Comparison of ENCODE assay signal across 19 cellular contexts in genomic region chr5:138956801-138957200, GRCh38.
DNase-seq lines count a peak whose midpoint lies in the region; ATAC-seq, FAIRE-seq and TF ChIP-seq lines count a peak whose summit lies in the region.
"Had no signal": no experiment of that assay in that cellular context is flagged by ENCODE, and none has a peak within 500 bp of the region (broad histone marks: within the 10 kb centered on the region; RNA-seq: fewer than 3 reads in every experiment).

No MANE protein-coding gene starts in this region.

- no peak overlapping the region for H3K18ac ChIP-seq in mesenchymal stem cell (ENCODE audit: low read depth in 1 of 2, low read length in 2 of 2)

- peak overlapping the region; percentile 10 for H2BK5ac ChIP-seq in mesenchymal stem cell (ENCODE audit: low read depth, low read length, poor library complexity, severe bottlenecking)

- no peak for TF ChIP-seq EP300 in sigmoid colon (IDR thresholded peaks at IDR 0.05)
- no peak for TF ChIP-seq EP300 in esophagus muscularis mucosa (IDR thresholded peaks at IDR 0.05)

- H3K23ac ChIP-seq in mesenchymal stem cell (ENCODE audit: low read length in 2 of 2), result no peak overlapping the region

- H4K8ac ChIP-seq in mesenchymal stem cell (ENCODE audit: low read length), result no peak overlapping the region

- H3K27ac ChIP-seq in mesenchymal stem cell (ENCODE audit: low read length, poor library complexity, severe bottlenecking) (no peak overlapping the region), sigmoid colon (no peak overlapping the region), esophagus muscularis mucosa (replicated peaks in 1 of 4) (no peak overlapping the region)
- H3K27ac ChIP-seq: A549 had no signal

- H3K4me2 ChIP-seq in mesenchymal stem cell (ENCODE audit: low read length, poor library complexity, severe bottlenecking), result no peak overlapping the region
- H3K4me2 ChIP-seq: A549, GM23338 had no signal

- H3K27ac Mint-ChIP-seq in WTC11, result 0 out of 2 replicates have a peak overlapping the region, but pooled peaks have one; percentile 7
- H3K27ac Mint-ChIP-seq in activated CD8-positive, alpha-beta T cell treated with anti-CD3 and anti-CD28 coated beads, Interleukin-2, amount 10 ng/mL, durations not matched to agents 7 days and 5 days, result no peak overlapping the region
- H3K27ac Mint-ChIP-seq: CD8-positive, alpha-beta T cell; GM23338 had no signal

- DNase-seq in HTR-8/SVneo (ENCODE audit: insufficient read length, low spot score) (no peak), WTC11 (ENCODE audit: low spot score) (no peak), mesenchymal stem cell (no peak), sigmoid colon (peak; percentile 40), Kasumi-1 (lab: John Stamatoyannopoulos, UW) (no peak), esophagus muscularis mucosa (ENCODE audit: extremely low spot score) (no peak)
- no peak for DNase-seq in activated CD8-positive, alpha-beta T cell treated with anti-CD3 and anti-CD28 coated beads, Interleukin-2, amount 10 ng/mL, durations not matched to agents 7 days and 5 days
- DNase-seq: CD8-positive, alpha-beta T cell; COR-L47; DMS153; DMS79 treated with DMSO at 0.1 percent for 48 hours; EL; H7 had no signal

- no peaks in the 10 kb centered on the region for H3K9me3 Mint-ChIP-seq in WTC11
- H3K9me3 Mint-ChIP-seq in activated CD8-positive, alpha-beta T cell treated with anti-CD3 and anti-CD28 coated beads, Interleukin-2, amount 10 ng/mL, durations not matched to agents 7 days and 5 days (ENCODE audit: insufficient read depth), result no peaks in the 10 kb centered on the region
- H3K9me3 Mint-ChIP-seq: CD14-positive monocyte; CD8-positive, alpha-beta T cell; GM23338 had no signal

- peak; percentile 40 for FAIRE-seq in HTR-8/SVneo (lab: Jason Lieb, UNC)
- FAIRE-seq: A549, D721Med, G401.6, GM12891 had no signal

- H3K14ac ChIP-seq in mesenchymal stem cell (ENCODE audit: low read length in 2 of 2), result no peak overlapping the region

- TF ChIP-seq CTCF in WTC11 (IDR thresholded peaks at IDR 0.05), result no peak
- no peak for TF ChIP-seq CTCF in sigmoid colon (IDR thresholded peaks at IDR 0.05)
- TF ChIP-seq CTCF in esophagus muscularis mucosa (IDR thresholded peaks at IDR 0.05), result no peak

- no peak for ATAC-seq in WTC11
- no peak for ATAC-seq in activated CD8-positive, alpha-beta T cell treated with anti-CD3 and anti-CD28 coated beads, Interleukin-2, amount 10 ng/mL, durations not matched to agents 7 days and 5 days
- ATAC-seq: A549; CD8-positive, alpha-beta T cell; GM23338 had no signal

- H3K79me1 ChIP-seq in mesenchymal stem cell (replicated peaks; ENCODE audit: low read length, poor library complexity, severe bottlenecking), result peaks cover 26% of the 10 kb centered on the region

- peak overlapping the region; percentile 57 for H2AK5ac ChIP-seq in mesenchymal stem cell (ENCODE audit: low read length, severe bottlenecking)

- no peak overlapping the region for H2BK120ac ChIP-seq in mesenchymal stem cell (ENCODE audit: low read depth, low read length)

- H2BK12ac ChIP-seq in mesenchymal stem cell (ENCODE audit: low read length in 2 of 2), result peak overlapping the region in 1 of 2 experiments; percentile 50

- no peaks in the 10 kb centered on the region for H3K36me3 Mint-ChIP-seq in WTC11
- H3K36me3 Mint-ChIP-seq in activated CD8-positive, alpha-beta T cell treated with anti-CD3 and anti-CD28 coated beads, Interleukin-2, amount 10 ng/mL, durations not matched to agents 7 days and 5 days (ENCODE audit: low read depth), result no peaks in the 10 kb centered on the region

- H2BK15ac ChIP-seq in mesenchymal stem cell (ENCODE audit: low read depth, poor library complexity, severe bottlenecking), result no peak overlapping the region

- H4K91ac ChIP-seq in mesenchymal stem cell (ENCODE audit: low read length), result no peak overlapping the region

- H3K4me1 ChIP-seq in mesenchymal stem cell (ENCODE audit: control insufficient read depth, insufficient read depth, low read depth, low read length) (peaks cover 37% of the 10 kb centered on the region), sigmoid colon (peaks cover 0 to 39% (median 34%) of the 10 kb centered on the region in 4 donors), esophagus muscularis mucosa (peaks cover 39 to 42% (median 40%) of the 10 kb centered on the region in 4 donors)
- H3K4me1 ChIP-seq: A549 had no signal

- CTCF ChIA-PET in WTC11 (lab: Charles Lee), result interaction anchor here (3.0 kb wide), 1 partner anchor 10 kb away, joined by 9 read pairs; no protein-coding TSS in a partner anchor
- CTCF ChIA-PET in activated CD8-positive, alpha-beta T cell treated with anti-CD3 and anti-CD28 coated beads, Interleukin-2, amount 10 ng/mL, durations not matched to agents 7 days and 5 days (lab: Charles Lee), result no interaction called here

- WGBS in mesenchymal stem cell, result 88% methylated on average over 1 of the region's 1 CpG
- WGBS in sigmoid colon, 2 donors, result 97 to 98% methylated on average over 1 of the region's 1 CpG
- 100% methylated on average over 1 of the region's 1 CpG for WGBS in esophagus muscularis mucosa

- POLR2A ChIA-PET in WTC11 (lab: Charles Lee), result interaction anchor here (0.6 kb wide), 1 partner anchor 283 kb away, joined by 5 read pairs; no protein-coding TSS in a partner anchor
- POLR2A ChIA-PET in activated CD8-positive, alpha-beta T cell treated with anti-CD3 and anti-CD28 coated beads, Interleukin-2, amount 10 ng/mL, durations not matched to agents 7 days and 5 days (lab: Charles Lee), result no interaction called here

- H3K4me3 ChIP-seq in mesenchymal stem cell (ENCODE audit: insufficient read depth in 1 of 2, low read depth in 1 of 2, low read length in 2 of 2) (no peak overlapping the region), sigmoid colon (no peak overlapping the region), esophagus muscularis mucosa (no peak overlapping the region)
- H3K4me3 ChIP-seq: A549, GM23338 had no signal

- H3K9me3 ChIP-seq in mesenchymal stem cell (ENCODE audit: control insufficient read depth, low read length) (no peaks in the 10 kb centered on the region), sigmoid colon (no peaks in the 10 kb centered on the region), esophagus muscularis mucosa (no peaks in the 10 kb centered on the region)
- H3K9me3 ChIP-seq: A549 had no signal

- no peaks in the 10 kb centered on the region for H3K27me3 Mint-ChIP-seq in WTC11 (ENCODE audit: low read depth)
- no peaks in the 10 kb centered on the region for H3K27me3 Mint-ChIP-seq in activated CD8-positive, alpha-beta T cell treated with anti-CD3 and anti-CD28 coated beads, Interleukin-2, amount 10 ng/mL, durations not matched to agents 7 days and 5 days (ENCODE audit: low read depth)

- H3K9ac ChIP-seq in mesenchymal stem cell (ENCODE audit: low read length), result no peak overlapping the region

- intact Hi-C loops in sigmoid colon (cut with DNase I), result loop anchor here (10.0 kb wide), 1 partner anchor 308 kb away; no protein-coding TSS in a partner anchor
- intact Hi-C loops in esophagus muscularis mucosa (cut with DNase I), result no loop called here

- H3K4me3 Mint-ChIP-seq in WTC11, result no peak overlapping the region
- H3K4me3 Mint-ChIP-seq in activated CD8-positive, alpha-beta T cell treated with anti-CD3 and anti-CD28 coated beads, Interleukin-2, amount 10 ng/mL, durations not matched to agents 7 days and 5 days, result no peak overlapping the region
- H3K4me3 Mint-ChIP-seq: CD14-positive monocyte; CD8-positive, alpha-beta T cell; GM23338 had no signal

- no peak for TF ChIP-seq POLR2A in sigmoid colon (IDR thresholded peaks at IDR 0.05)
- no peak for TF ChIP-seq POLR2A in esophagus muscularis mucosa (IDR thresholded peaks at IDR 0.05; ENCODE audit: low read depth)

- H3K4me1 Mint-ChIP-seq in WTC11, result peaks cover 20% of the 10 kb centered on the region
- peaks cover 16% of the 10 kb centered on the region for H3K4me1 Mint-ChIP-seq in activated CD8-positive, alpha-beta T cell treated with anti-CD3 and anti-CD28 coated beads, Interleukin-2, amount 10 ng/mL, durations not matched to agents 7 days and 5 days (ENCODE audit: low read depth)

- no peak overlapping the region for H3K4ac ChIP-seq in mesenchymal stem cell (ENCODE audit: low read depth in 1 of 2, low read length in 2 of 2)

- no peaks in the 10 kb centered on the region for H3K27me3 ChIP-seq in mesenchymal stem cell (ENCODE audit: control insufficient read depth in 1 of 2, insufficient read depth in 1 of 2, low read length in 2 of 2)
- no peaks in the 10 kb centered on the region for H3K27me3 ChIP-seq in sigmoid colon
- H3K27me3 ChIP-seq in esophagus muscularis mucosa, result no peaks in the 10 kb centered on the region

- H3K36me3 ChIP-seq in mesenchymal stem cell (ENCODE audit: control insufficient read depth in 1 of 2, insufficient read depth in 2 of 2, low read depth in 1 of 2, low read length in 2 of 2) (peaks cover 0 to 5% of the 10 kb centered on the region in 2 experiments), sigmoid colon (no peaks in the 10 kb centered on the region), esophagus muscularis mucosa (no peaks in the 10 kb centered on the region)

- H2AFZ ChIP-seq in mesenchymal stem cell (ENCODE audit: low read depth, low read length), result no peak overlapping the region
- H2AFZ ChIP-seq: GM23338 had no signal

TF ChIP-seq in WTC11, 78 proteins besides CTCF, POLR2A, EP300 and RAD21:
- no peak for TF ChIP-seq NFATC4 (CRISPR knock-in tag; IDR thresholded peaks at IDR 0.05)
- no peak for TF ChIP-seq ZNF416 (CRISPR knock-in tag; IDR thresholded peaks at IDR 0.05)
- no peak for TF ChIP-seq MYBL2 (CRISPR knock-in tag; IDR thresholded peaks at IDR 0.05)
